ENCODE assay signal across 11 cellular contexts in the genomic region with DNA sequence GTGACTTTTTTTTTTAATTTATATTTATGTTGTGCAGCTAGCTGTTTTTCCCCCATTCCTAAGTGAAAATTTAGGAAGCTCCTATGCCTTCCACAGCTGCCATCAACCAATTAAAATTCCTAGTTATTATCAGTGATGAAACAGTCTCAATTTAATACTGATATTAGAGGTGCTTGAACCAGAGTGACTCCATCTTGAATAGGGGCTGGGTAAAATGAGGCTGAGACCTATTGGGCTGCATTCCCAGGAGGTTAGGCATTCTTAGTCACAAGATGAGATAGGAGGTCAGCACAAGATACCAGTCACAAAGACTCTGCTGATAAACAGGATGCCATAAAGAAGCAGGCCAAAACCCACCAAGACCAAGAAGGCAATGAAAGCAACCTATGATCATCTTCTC.
"Had no signal": no experiment of that assay in that cellular context is flagged by ENCODE, and none has a peak within 500 bp of the region (broad histone marks: within the 10 kb centered on the region; RNA-seq: fewer than 3 reads in every experiment).

No MANE protein-coding gene starts in this region.

- FAIRE-seq: H1, H54 had no signal

- H3K4me2 ChIP-seq: GM23338 had no signal

- H3K27ac ChIP-seq: GM23248 had no signal

- H3K9me3 ChIP-seq: HAP-1 had no signal

- H3K9ac ChIP-seq: GM23248 had no signal

- H3K36me3 ChIP-seq: HAP-1 had no signal

- H3K4me3 ChIP-seq: GM23248, GM23338, HAP-1 had no signal

- DNase-seq: GM23248, GOT3, H7, H9, HCEC 1CT, HFFc6 had no signal

- H2AFZ ChIP-seq: GM23248, GM23338 had no signal

- ATAC-seq: GM23338, HCT116 had no signal
